26 cellular contexts compared by ENCODE assay signal in the genomic region with DNA sequence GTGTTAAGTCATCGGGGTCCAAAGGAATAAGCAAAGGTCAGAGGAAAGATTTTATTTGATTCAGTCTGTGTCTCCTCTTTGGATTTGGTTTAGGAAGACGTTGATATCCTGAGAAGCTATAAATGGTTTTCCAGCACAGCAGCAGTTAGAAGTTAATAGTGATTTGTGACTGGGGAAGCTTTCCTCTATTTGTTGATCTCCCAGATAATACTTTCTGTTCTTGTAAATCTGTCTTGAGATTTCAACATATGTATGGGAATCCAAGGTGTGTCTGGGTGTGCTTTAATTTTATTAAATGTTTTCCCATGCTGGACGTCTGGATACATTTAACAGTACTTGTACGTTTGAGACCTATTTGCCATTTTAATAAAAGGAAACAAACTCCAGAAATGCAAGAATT.
DNase-seq lines count a peak whose midpoint lies in the region; FAIRE-seq and TF ChIP-seq lines count a peak whose summit lies in the region.
"Had no signal": no experiment of that assay in that cellular context is flagged by ENCODE, and none has a peak within 500 bp of the region (broad histone marks: within the 10 kb centered on the region; RNA-seq: fewer than 3 reads in every experiment).

No MANE protein-coding gene starts in this region.

- no peaks in the 10 kb centered on the region for H3K79me2 ChIP-seq in osteoblast (ENCODE audit: insufficient read depth, low read length)
- no peaks in the 10 kb centered on the region for H3K79me2 ChIP-seq in smooth muscle cell (ENCODE audit: low read depth)

- H3K4me3 ChIP-seq in LNCaP clone FGC (ENCODE audit: low read depth, low read length) (no peak overlapping the region), osteoblast (ENCODE audit: insufficient read depth, low read length) (no peak overlapping the region), smooth muscle cell (no peak overlapping the region), small intestine (ENCODE audit: low read depth in 1 of 2, low read length in 2 of 2) (no peak overlapping the region)
- H3K4me3 ChIP-seq: BLaER1, GM12878 had no signal

- H2AFZ ChIP-seq in osteoblast (ENCODE audit: low read length): peak overlapping the region; percentile 17
- peak overlapping the region; percentile 14 for H2AFZ ChIP-seq in smooth muscle cell (ENCODE audit: low read depth)

- 84% methylated on average over 4 of the region's 4 CpGs for WGBS in smooth muscle cell (ENCODE audit: low lambda C conversion rate)
- 49 to 72% (median 55%) methylated on average over 4 of the region's 4 CpGs for WGBS in small intestine, 3 donors

- FAIRE-seq in small intestine (lab: Jason Lieb, UNC): no peak
- FAIRE-seq: A204.1, GM12878, GM12892, GM18507 had no signal

- H3K4me1 ChIP-seq in osteoblast (ENCODE audit: insufficient read depth, low read length) (no peaks in the 10 kb centered on the region), smooth muscle cell (ENCODE audit: low read depth) (no peaks in the 10 kb centered on the region), small intestine (ENCODE audit: control insufficient read depth in 2 of 2, insufficient read depth in 1 of 2, low read depth in 1 of 2, low read length in 1 of 2) (no peaks in the 10 kb centered on the region)
- H3K4me1 ChIP-seq: BLaER1 had no signal

- no peaks in the 10 kb centered on the region for H3K9me3 ChIP-seq in osteoblast (ENCODE audit: low read depth, low read length)
- H3K9me3 ChIP-seq in smooth muscle cell (replicated peaks; ENCODE audit: low read depth): no peaks in the 10 kb centered on the region
- no peaks in the 10 kb centered on the region for H3K9me3 ChIP-seq in small intestine (ENCODE audit: control insufficient read depth, low read depth)
- H3K9me3 ChIP-seq: BE2C, BLaER1 had no signal

- H3K9ac ChIP-seq in smooth muscle cell (ENCODE audit: low read depth): no peak overlapping the region
- H3K9ac ChIP-seq: BLaER1 had no signal

- H3F3A ChIP-seq in smooth muscle cell (ENCODE audit: low read depth): no peaks in the 10 kb centered on the region

- H4K20me1 ChIP-seq in osteoblast (ENCODE audit: insufficient read depth, low read length) (no peaks in the 10 kb centered on the region), smooth muscle cell (ENCODE audit: low read depth) (no peaks in the 10 kb centered on the region)
- H4K20me1 ChIP-seq: BLaER1 had no signal

- H3K4me2 ChIP-seq in osteoblast (ENCODE audit: insufficient read depth, low read length): no peak overlapping the region
- no peak overlapping the region for H3K4me2 ChIP-seq in smooth muscle cell
- H3K4me2 ChIP-seq: BLaER1 had no signal

- H3K27ac ChIP-seq in osteoblast (ENCODE audit: low read depth, low read length): no peak overlapping the region
- H3K27ac ChIP-seq in smooth muscle cell (ENCODE audit: low read depth): no peak overlapping the region
- no peak overlapping the region for H3K27ac ChIP-seq in small intestine (ENCODE audit: low read depth in 1 of 2, low read length in 1 of 2)
- H3K27ac ChIP-seq: BLaER1 had no signal

- no peak for TF ChIP-seq CTCF in LNCaP clone FGC (IDR thresholded peaks at IDR 0.05; ENCODE audit: control insufficient read depth, extremely low read depth, insufficient read depth)
- no peak for TF ChIP-seq CTCF in osteoblast (IDR thresholded peaks at IDR 0.05; ENCODE audit: extremely low read depth, low read depth, low read length)
- TF ChIP-seq CTCF in smooth muscle cell (IDR thresholded peaks at IDR 0.05; ENCODE audit: borderline replicate concordance, insufficient read depth, poor library complexity, severe bottlenecking): no peak

- DNase-seq in LNCaP clone FGC (ENCODE audit: low read depth): peak; percentile 88
- DNase-seq in osteoblast (ENCODE audit: insufficient read length, low spot score, missing footprints): no peak
- DNase-seq in smooth muscle cell (lab: John Stamatoyannopoulos, UW; ENCODE audit: unreplicated experiment): no peak
- DNase-seq in small intestine: no peak
- no peak for DNase-seq in NCI-H345 treated with DMSO at 0.1 percent for 48 hours (lab: John Stamatoyannopoulos, UW; ENCODE audit: unreplicated experiment)
- no peak for DNase-seq in Kasumi-1 (lab: John Stamatoyannopoulos, UW)
- DNase-seq: 8988T; ACHN; BE2C; C1 segment of cervical spinal cord; CD4-positive, alpha-beta memory T cell; CD4-positive, CD25-positive, alpha-beta regulatory T cell; CD8-positive, alpha-beta memory T cell; COR-L47; DMS 273 treated with DMSO at 0.1 percent for 48 hours; DMS153; DMS53; DMS79; DND-41; EL; GDM1 had no signal

- H3K27me3 ChIP-seq in osteoblast (ENCODE audit: insufficient read depth, low read length) (no peaks in the 10 kb centered on the region), smooth muscle cell (ENCODE audit: low read depth) (peaks cover 13% of the 10 kb centered on the region), small intestine (ENCODE audit: control insufficient read depth in 2 of 2, insufficient read depth in 2 of 2, low read length in 2 of 2) (no peaks in the 10 kb centered on the region)
- H3K27me3 ChIP-seq: BE2C, BLaER1 had no signal

- H3K36me3 ChIP-seq in osteoblast (ENCODE audit: insufficient read depth, low read length) (no peaks in the 10 kb centered on the region), smooth muscle cell (ENCODE audit: low read depth) (no peaks in the 10 kb centered on the region), small intestine (ENCODE audit: control insufficient read depth in 2 of 2, insufficient read depth in 2 of 2, low read length in 2 of 2) (no peaks in the 10 kb centered on the region)
- H3K36me3 ChIP-seq: BE2C, BLaER1 had no signal
